In the genomic region with DNA sequence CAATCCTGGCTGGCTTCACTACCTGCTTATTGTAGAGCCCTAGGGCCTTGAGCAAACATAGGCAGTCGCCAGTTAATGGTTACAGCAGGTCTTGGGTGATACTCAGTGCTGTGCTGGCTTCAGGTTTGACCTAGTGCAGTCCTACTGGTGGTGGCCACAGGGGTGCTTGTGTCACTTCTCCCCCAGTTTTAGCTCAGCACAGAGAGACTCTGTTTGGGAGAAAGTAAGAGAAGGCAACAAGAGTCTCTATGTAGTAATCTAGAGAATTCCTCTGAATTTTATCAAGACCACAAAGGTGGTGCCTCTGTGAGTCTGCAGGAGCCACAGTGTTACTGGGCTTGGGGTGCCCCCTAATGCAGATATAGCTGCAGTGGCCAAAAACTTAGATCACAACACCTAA, we compare ENCODE assay signal across 1 cellular context.
TF ChIP-seq lines count a peak whose summit lies in the region.

No MANE protein-coding gene starts in this region.

TF ChIP-seq in HepG2, 621 proteins besides CTCF, POLR2A, EP300 and RAD21 (continued from another document):
- TF ChIP-seq, protein P1, sequence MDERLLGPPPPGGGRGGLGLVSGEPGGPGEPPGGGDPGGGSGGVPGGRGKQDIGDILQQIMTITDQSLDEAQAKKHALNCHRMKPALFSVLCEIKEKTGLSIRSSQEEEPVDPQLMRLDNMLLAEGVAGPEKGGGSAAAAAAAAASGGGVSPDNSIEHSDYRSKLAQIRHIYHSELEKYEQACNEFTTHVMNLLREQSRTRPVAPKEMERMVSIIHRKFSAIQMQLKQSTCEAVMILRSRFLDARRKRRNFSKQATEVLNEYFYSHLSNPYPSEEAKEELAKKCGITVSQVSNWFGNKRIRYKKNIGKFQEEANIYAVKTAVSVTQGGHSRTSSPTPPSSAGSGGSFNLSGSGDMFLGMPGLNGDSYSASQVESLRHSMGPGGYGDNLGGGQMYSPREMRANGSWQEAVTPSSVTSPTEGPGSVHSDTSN (CRISPR knock-in tag; IDR thresholded peaks at IDR 0.05), result no peak
- no peak for TF ChIP-seq MYNN (CRISPR knock-in tag; IDR thresholded peaks at IDR 0.05; ENCODE audit: low read depth)
- TF ChIP-seq, protein P2, sequence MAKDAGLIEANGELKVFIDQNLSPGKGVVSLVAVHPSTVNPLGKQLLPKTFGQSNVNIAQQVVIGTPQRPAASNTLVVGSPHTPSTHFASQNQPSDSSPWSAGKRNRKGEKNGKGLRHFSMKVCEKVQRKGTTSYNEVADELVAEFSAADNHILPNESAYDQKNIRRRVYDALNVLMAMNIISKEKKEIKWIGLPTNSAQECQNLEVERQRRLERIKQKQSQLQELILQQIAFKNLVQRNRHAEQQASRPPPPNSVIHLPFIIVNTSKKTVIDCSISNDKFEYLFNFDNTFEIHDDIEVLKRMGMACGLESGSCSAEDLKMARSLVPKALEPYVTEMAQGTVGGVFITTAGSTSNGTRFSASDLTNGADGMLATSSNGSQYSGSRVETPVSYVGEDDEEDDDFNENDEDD (CRISPR knock-in tag; IDR thresholded peaks at IDR 0.05; ENCODE audit: borderline replicate concordance), result no peak
- no peak for TF ChIP-seq HNF4G (IDR thresholded peaks at IDR 0.05; ENCODE audit: borderline replicate concordance, low read depth, low read length)
- no peak for TF ChIP-seq HNF4G (CRISPR knock-in tag; IDR thresholded peaks at IDR 0.05; ENCODE audit: borderline replicate concordance, low read depth)
- TF ChIP-seq ZNF335 (CRISPR knock-in tag; IDR thresholded peaks at IDR 0.05), result no peak
- no peak for TF ChIP-seq RNF2 (conservative IDR thresholded peaks at IDR 0.05; ENCODE audit: low read depth)
- TF ChIP-seq ZFP62 (CRISPR knock-in tag; IDR thresholded peaks at IDR 0.05), result no peak
- no peak for TF ChIP-seq ARNTL (CRISPR knock-in tag; IDR thresholded peaks at IDR 0.05)
- TF ChIP-seq HNRNPK (IDR thresholded peaks at IDR 0.05; ENCODE audit: low read depth, low read length, poor library complexity, severe bottlenecking), result no peak
